In genomic region chr9:36363448-36363847, GRCh38 we compare ENCODE assay signal across 22 cellular contexts. TPM values are rescaled to one million over a fixed set of nuclear protein-coding genes. Genes with fewer than 3 reads are reported as not detected.
A peak's percentile ranks its signal among the peaks of the same experiment; 100 is the strongest.
DNase-seq lines count a peak whose midpoint lies in the region; ATAC-seq, FAIRE-seq and TF ChIP-seq lines count a peak whose summit lies in the region.
"Had no signal": no experiment of that assay in that cellular context is flagged by ENCODE, and none has a peak within 500 bp of the region (broad histone marks: within the 10 kb centered on the region; RNA-seq: fewer than 3 reads in every experiment).

No MANE protein-coding gene starts in this region.

- POLR2A ChIA-PET in A549 (lab: Yijun Ruan, JAX), result no interaction called here

- peaks cover under 1% of the 10 kb centered on the region for H3K4me1 Mint-ChIP-seq in activated naive CD4-positive, alpha-beta T cell treated with anti-CD3 and anti-CD28 coated beads, Interleukin-2, amount 50 U/mL, for 24 hours
- H3K4me1 Mint-ChIP-seq in activated T-helper 17 cell treated with anti-CD3 and anti-CD28 coated beads, Interleukin-2, amount 50 U/mL, for 72 hours, result no peaks in the 10 kb centered on the region
- H3K4me1 Mint-ChIP-seq: B cell had no signal

- no peak for TF ChIP-seq EP300 in A549 (IDR thresholded peaks at IDR 0.05)

- H3K27ac ChIP-seq in A549, result no peak overlapping the region
- H3K27ac ChIP-seq: BLaER1 treated with 17β-estradiol and CSF1 and Interleukin-3, amounts not matched to agents 10 nM and 100 nM; C4-2B had no signal

- TF ChIP-seq CTCF in A549 (IDR thresholded peaks at IDR 0.05), result no peak

- TF ChIP-seq RAD21 in A549 (conservative IDR thresholded peaks at IDR 0.05 in 1 of 2, IDR thresholded peaks at IDR 0.05 in 1 of 2), result no peak

- no peaks in the 10 kb centered on the region for H3K4me1 ChIP-seq in A549
- H3K4me1 ChIP-seq: BLaER1 treated with 17β-estradiol and CSF1 and Interleukin-3, amounts not matched to agents 10 nM and 100 nM; Caco-2 had no signal

- no peak for ATAC-seq in A549
- peak; percentile 67 for ATAC-seq in activated T-helper 17 cell treated with anti-CD3 and anti-CD28 coated beads, Interleukin-2, amount 50 U/mL, for 72 hours (replicated peaks)
- ATAC-seq: CD8-positive, alpha-beta T cell had no signal

- DNase-seq in activated naive CD4-positive, alpha-beta T cell treated with anti-CD3 and anti-CD28 coated beads, Interleukin-2, amount 50 U/mL, for 16 hours, result no peak
- DNase-seq in A549 (ENCODE audit: low read depth in 1 of 2, low spot score in 1 of 2), result no peak
- DNase-seq in activated CD8-positive, alpha-beta memory T cell treated with anti-CD3 and anti-CD28 coated beads, Interleukin-2, amount 50 U/mL, for 4 hours, result no peak
- no peak for DNase-seq in stimulated activated CD4-positive, alpha-beta T cell treated with anti-CD3 and anti-CD28 coated beads, Interleukin-4, amount 100 ng/mL, for 24 hours
- DNase-seq: 8988T; AML-193; Caco-2; Calu3; CD4-positive, alpha-beta T cell; CD8-positive, alpha-beta T cell; DMS79 treated with DMSO at 0.1 percent for 48 hours; GF-D8 had no signal

- no peak overlapping the region for H3K4me3 ChIP-seq in A549
- H3K4me3 ChIP-seq: BLaER1 treated with 17β-estradiol and CSF1 and Interleukin-3, amounts not matched to agents 10 nM and 100 nM had no signal

- peaks cover 2% of the 10 kb centered on the region for H3K36me3 Mint-ChIP-seq in activated naive CD4-positive, alpha-beta T cell treated with anti-CD3 and anti-CD28 coated beads, Interleukin-2, amount 50 U/mL, for 24 hours
- peaks cover 65% of the 10 kb centered on the region for H3K36me3 Mint-ChIP-seq in activated T-helper 17 cell treated with anti-CD3 and anti-CD28 coated beads, Interleukin-2, amount 50 U/mL, for 72 hours (ENCODE audit: low read depth)

- no peaks in the 10 kb centered on the region for H3K27me3 Mint-ChIP-seq in activated naive CD4-positive, alpha-beta T cell treated with anti-CD3 and anti-CD28 coated beads, Interleukin-2, amount 50 U/mL, for 24 hours
- H3K27me3 Mint-ChIP-seq in activated T-helper 17 cell treated with anti-CD3 and anti-CD28 coated beads, Interleukin-2, amount 50 U/mL, for 72 hours, result no peaks in the 10 kb centered on the region
- H3K27me3 Mint-ChIP-seq: B cell; CD4-positive, alpha-beta T cell had no signal

- H3K4me3 Mint-ChIP-seq in activated naive CD4-positive, alpha-beta T cell treated with anti-CD3 and anti-CD28 coated beads, Interleukin-2, amount 50 U/mL, for 24 hours, result no peak overlapping the region
- no peak overlapping the region for H3K4me3 Mint-ChIP-seq in activated T-helper 17 cell treated with anti-CD3 and anti-CD28 coated beads, Interleukin-2, amount 50 U/mL, for 72 hours
- H3K4me3 Mint-ChIP-seq: B cell; CD4-positive, alpha-beta T cell; CD8-positive, alpha-beta T cell had no signal

- H3K9me3 Mint-ChIP-seq in activated naive CD4-positive, alpha-beta T cell treated with anti-CD3 and anti-CD28 coated beads, Interleukin-2, amount 50 U/mL, for 24 hours, result no peaks in the 10 kb centered on the region
- no peaks in the 10 kb centered on the region for H3K9me3 Mint-ChIP-seq in activated T-helper 17 cell treated with anti-CD3 and anti-CD28 coated beads, Interleukin-2, amount 50 U/mL, for 72 hours
- H3K9me3 Mint-ChIP-seq: CD4-positive, alpha-beta T cell; CD8-positive, alpha-beta T cell had no signal

- H3K9me3 ChIP-seq in A549, result no peaks in the 10 kb centered on the region
- H3K9me3 ChIP-seq: BLaER1 treated with 17β-estradiol and CSF1 and Interleukin-3, amounts not matched to agents 10 nM and 100 nM; Caco-2 had no signal

- no peak overlapping the region for H3K4me2 ChIP-seq in A549
- H3K4me2 ChIP-seq: BLaER1 treated with 17β-estradiol and CSF1 and Interleukin-3, amounts not matched to agents 10 nM and 100 nM had no signal

- CTCF ChIA-PET in A549 (lab: Yijun Ruan, JAX), result no interaction called here

- peak overlapping the region; percentile 23 for H3K27ac Mint-ChIP-seq in activated naive CD4-positive, alpha-beta T cell treated with anti-CD3 and anti-CD28 coated beads, Interleukin-2, amount 50 U/mL, for 24 hours
- no peak overlapping the region for H3K27ac Mint-ChIP-seq in activated T-helper 17 cell treated with anti-CD3 and anti-CD28 coated beads, Interleukin-2, amount 50 U/mL, for 72 hours
- H3K27ac Mint-ChIP-seq: B cell; CD4-positive, alpha-beta T cell; CD8-positive, alpha-beta T cell had no signal

- peak; percentile 49 for FAIRE-seq in A549 (lab: Jason Lieb, UNC)
- FAIRE-seq: A204.1, D721Med, G401.6, GM12891, GM19239 had no signal

- WGBS in A549 (ENCODE audit: missing lambda C conversion rate), result 95% methylated on average over 3 of the region's 3 CpGs

- no peak for TF ChIP-seq POLR2A in A549 (IDR thresholded peaks at IDR 0.05; ENCODE audit: low read length)

TF ChIP-seq in A549, 52 proteins besides CTCF, POLR2A, EP300 and RAD21:
- TF ChIP-seq GATA3 (IDR thresholded peaks at IDR 0.05; ENCODE audit: borderline replicate concordance), result no peak
- no peak for TF ChIP-seq ZC3H11A (IDR thresholded peaks at IDR 0.05)
- TF ChIP-seq FOSL2 (IDR thresholded peaks at IDR 0.05), result no peak
- TF ChIP-seq FOSL2 (CRISPR knock-in tag; IDR thresholded peaks at IDR 0.05), result no peak
- TF ChIP-seq CEBPB (IDR thresholded peaks at IDR 0.05), result no peak
- TF ChIP-seq HES2 (IDR thresholded peaks at IDR 0.05), result no peak
TF ChIP-seq in A549: peak in this region for 0.

RNA-seq across cellular contexts. Expression of gene RNF38, which starts 36.6 kb away (rescaled TPM):
- polyA plus RNA-seq in A549 (2011; rRNA removed) (13.2 and 18.5 TPM in 2 replicates), A549 (2017; fragmentation: RNase III; extraction: RNeasy Plus Mini Kit Qiagen cat#74134 plus additional on column Dnase treatment) (8.4 to 9.8 TPM (median 8.7 TPM) in 3 replicates)
- 7.2 and 11.4 TPM in 2 replicates for polyA plus RNA-seq in A549 (2012; cell fraction: cytosol; rRNA removed)
- polyA plus RNA-seq in A549 (2012; cell fraction: nucleus; rRNA removed), result 6.1 and 6.2 TPM in 2 replicates
- 37.1 and 49.8 TPM in 2 replicates for polyA minus RNA-seq in A549 (2011; rRNA and poly(A)+ RNA removed)
- total RNA-seq in activated T-helper 17 cell treated with anti-CD3 and anti-CD28 coated beads, Interleukin-2, amount 50 U/mL, for 72 hours, result 10 to 100 TPM; 39.1 to 39.3 TPM
